In the genomic region with DNA sequence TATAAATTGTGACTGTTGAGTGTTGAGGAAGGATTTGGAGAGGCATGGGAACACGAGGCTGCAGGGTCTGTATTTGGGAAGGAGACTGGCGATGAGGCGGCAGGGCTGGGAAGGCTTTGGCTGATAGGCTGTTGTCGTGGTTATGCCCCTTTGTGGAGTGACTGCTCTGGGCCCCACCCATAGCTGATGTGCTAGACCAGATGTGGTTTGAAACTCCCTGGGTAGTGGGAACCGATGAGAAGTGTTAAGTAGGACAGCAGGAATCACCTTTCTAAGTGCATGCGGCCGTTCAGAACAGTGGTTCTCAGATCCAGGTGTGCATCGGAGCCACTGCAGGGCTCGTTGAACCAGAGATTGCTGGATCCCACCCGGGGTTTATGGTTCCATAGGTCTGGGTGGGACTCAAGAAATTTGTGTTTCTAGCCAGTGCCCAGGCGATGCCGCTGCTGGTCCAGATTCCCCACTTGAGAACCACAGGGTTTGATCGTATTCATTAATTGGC, we compare ENCODE assay signal across 2 cellular contexts.
TF ChIP-seq lines count a peak whose summit lies in the region.

No MANE protein-coding gene starts in this region.

TF ChIP-seq in HCT116, 20 proteins besides CTCF, POLR2A, EP300 and RAD21:
- TF ChIP-seq JUND (IDR thresholded peaks at IDR 0.05) (no peak), REST (IDR thresholded peaks at IDR 0.05; ENCODE audit: low read depth) (no peak), YY1 (IDR thresholded peaks at IDR 0.05; ENCODE audit: extremely low read depth, insufficient replicate concordance, low read depth, low read length) (no peak), SIN3A (IDR thresholded peaks at IDR 0.05; ENCODE audit: low read depth) (no peak), TCF7L2 (IDR thresholded peaks at IDR 0.05; ENCODE audit: borderline replicate concordance, extremely low read depth, insufficient read depth, insufficient read length) (no peak), SRF (IDR thresholded peaks at IDR 0.05; ENCODE audit: low read depth) (no peak), CEBPB (IDR thresholded peaks at IDR 0.05; ENCODE audit: low read depth) (no peak), POLR2AphosphoS5 (IDR thresholded peaks at IDR 0.05; ENCODE audit: low read depth, low read length) (no peak), EZH2phosphoT487 (IDR thresholded peaks at IDR 0.05; ENCODE audit: borderline replicate concordance) (no peak), EGR1 (IDR thresholded peaks at IDR 0.05; ENCODE audit: low read depth) (no peak), ATF3 (IDR thresholded peaks at IDR 0.05) (no peak), ZNF274 (IDR thresholded peaks at IDR 0.05; ENCODE audit: low read depth, low read length) (no peak), CBX3 (IDR thresholded peaks at IDR 0.05; ENCODE audit: low read depth) (no peak), EZH2 (IDR thresholded peaks at IDR 0.05) (no peak), ZFX (IDR thresholded peaks at IDR 0.05) (no peak), SP1 (IDR thresholded peaks at IDR 0.05; ENCODE audit: low read depth) (no peak), ELF1 (IDR thresholded peaks at IDR 0.05; ENCODE audit: borderline replicate concordance, low read depth) (no peak), FOSL1 (IDR thresholded peaks at IDR 0.05; ENCODE audit: low read depth) (no peak), ZBTB33 (IDR thresholded peaks at IDR 0.05; ENCODE audit: extremely low read depth, insufficient replicate concordance, low read length) (no peak)
- TF ChIP-seq, protein P1, sequence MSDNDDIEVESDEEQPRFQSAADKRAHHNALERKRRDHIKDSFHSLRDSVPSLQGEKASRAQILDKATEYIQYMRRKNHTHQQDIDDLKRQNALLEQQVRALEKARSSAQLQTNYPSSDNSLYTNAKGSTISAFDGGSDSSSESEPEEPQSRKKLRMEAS (IDR thresholded peaks at IDR 0.05), result no peak

TF ChIP-seq in K562, 482 proteins besides CTCF, POLR2A, EP300 and RAD21 (continues in another document):
- TF ChIP-seq ETV1 (tag; conservative IDR thresholded peaks at IDR 0.05; ENCODE audit: low read depth) (no peak), ARNT (IDR thresholded peaks at IDR 0.05) (no peak), E2F6 (IDR thresholded peaks at IDR 0.05; ENCODE audit: borderline replicate concordance in 1 of 2, extremely low read depth in 1 of 2, insufficient read depth in 1 of 2, insufficient read length in 1 of 2, low read depth in 1 of 2, low read length in 1 of 2, poor library complexity in 1 of 2, severe bottlenecking in 1 of 2) (peak in 1 of 2 experiments; percentile 47), NEUROD1 (IDR thresholded peaks at IDR 0.05; ENCODE audit: borderline replicate concordance, low read depth, low read length, partially characterized antibody) (no peak), RBM39 (optimal IDR thresholded peaks at IDR 0.05; ENCODE audit: low read depth, low read length) (no peak), HLTF (IDR thresholded peaks at IDR 0.05) (no peak), CTBP1 (IDR thresholded peaks at IDR 0.05; ENCODE audit: borderline replicate concordance) (peak; percentile 37; the same call in 1 of the 2 replicates), ZBTB5 (IDR thresholded peaks at IDR 0.05) (0 out of 2 replicates have a peak, but pooled peaks have one; percentile 37), RBM17 (IDR thresholded peaks at IDR 0.05; ENCODE audit: borderline replicate concordance, low read depth, low read length) (no peak), POU5F1 (IDR thresholded peaks at IDR 0.05; ENCODE audit: borderline replicate concordance, low read depth, low read length, partially characterized antibody) (no peak), ZNF324 (CRISPR knock-in tag; IDR thresholded peaks at IDR 0.05) (no peak), BRD4 (IDR thresholded peaks at IDR 0.05) (no peak), FOXK2 (conservative IDR thresholded peaks at IDR 0.05 in 1 of 2, IDR thresholded peaks at IDR 0.05 in 1 of 2; ENCODE audit: low read depth in 2 of 2) (0 out of 4 replicates have a peak, but pooled peaks of 1 of the 2 experiments have one; percentile 51), L3MBTL2 (IDR thresholded peaks at IDR 0.05) (0 out of 2 replicates have a peak, but pooled peaks have one; percentile 19)
- TF ChIP-seq, protein P2, sequence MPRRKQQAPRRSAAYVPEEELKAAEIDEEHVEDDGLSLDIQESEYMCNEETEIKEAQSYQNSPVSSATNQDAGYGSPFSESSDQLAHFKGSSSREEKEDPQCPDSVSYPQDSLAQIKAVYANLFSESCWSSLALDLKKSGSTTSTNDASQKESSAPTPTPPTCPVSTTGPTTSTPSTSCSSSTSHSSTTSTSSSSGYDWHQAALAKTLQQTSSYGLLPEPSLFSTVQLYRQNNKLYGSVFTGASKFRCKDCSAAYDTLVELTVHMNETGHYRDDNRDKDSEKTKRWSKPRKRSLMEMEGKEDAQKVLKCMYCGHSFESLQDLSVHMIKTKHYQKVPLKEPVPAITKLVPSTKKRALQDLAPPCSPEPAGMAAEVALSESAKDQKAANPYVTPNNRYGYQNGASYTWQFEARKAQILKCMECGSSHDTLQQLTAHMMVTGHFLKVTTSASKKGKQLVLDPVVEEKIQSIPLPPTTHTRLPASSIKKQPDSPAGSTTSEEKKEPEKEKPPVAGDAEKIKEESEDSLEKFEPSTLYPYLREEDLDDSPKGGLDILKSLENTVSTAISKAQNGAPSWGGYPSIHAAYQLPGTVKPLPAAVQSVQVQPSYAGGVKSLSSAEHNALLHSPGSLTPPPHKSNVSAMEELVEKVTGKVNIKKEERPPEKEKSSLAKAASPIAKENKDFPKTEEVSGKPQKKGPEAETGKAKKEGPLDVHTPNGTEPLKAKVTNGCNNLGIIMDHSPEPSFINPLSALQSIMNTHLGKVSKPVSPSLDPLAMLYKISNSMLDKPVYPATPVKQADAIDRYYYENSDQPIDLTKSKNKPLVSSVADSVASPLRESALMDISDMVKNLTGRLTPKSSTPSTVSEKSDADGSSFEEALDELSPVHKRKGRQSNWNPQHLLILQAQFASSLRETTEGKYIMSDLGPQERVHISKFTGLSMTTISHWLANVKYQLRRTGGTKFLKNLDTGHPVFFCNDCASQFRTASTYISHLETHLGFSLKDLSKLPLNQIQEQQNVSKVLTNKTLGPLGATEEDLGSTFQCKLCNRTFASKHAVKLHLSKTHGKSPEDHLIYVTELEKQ (CRISPR knock-in tag; IDR thresholded peaks at IDR 0.05), result no peak
- TF ChIP-seq, protein P1 (CRISPR knock-in tag; IDR thresholded peaks at IDR 0.05), result peak; percentile 40; the same call in 1 of the 2 replicates
- TF ChIP-seq, protein P3, sequence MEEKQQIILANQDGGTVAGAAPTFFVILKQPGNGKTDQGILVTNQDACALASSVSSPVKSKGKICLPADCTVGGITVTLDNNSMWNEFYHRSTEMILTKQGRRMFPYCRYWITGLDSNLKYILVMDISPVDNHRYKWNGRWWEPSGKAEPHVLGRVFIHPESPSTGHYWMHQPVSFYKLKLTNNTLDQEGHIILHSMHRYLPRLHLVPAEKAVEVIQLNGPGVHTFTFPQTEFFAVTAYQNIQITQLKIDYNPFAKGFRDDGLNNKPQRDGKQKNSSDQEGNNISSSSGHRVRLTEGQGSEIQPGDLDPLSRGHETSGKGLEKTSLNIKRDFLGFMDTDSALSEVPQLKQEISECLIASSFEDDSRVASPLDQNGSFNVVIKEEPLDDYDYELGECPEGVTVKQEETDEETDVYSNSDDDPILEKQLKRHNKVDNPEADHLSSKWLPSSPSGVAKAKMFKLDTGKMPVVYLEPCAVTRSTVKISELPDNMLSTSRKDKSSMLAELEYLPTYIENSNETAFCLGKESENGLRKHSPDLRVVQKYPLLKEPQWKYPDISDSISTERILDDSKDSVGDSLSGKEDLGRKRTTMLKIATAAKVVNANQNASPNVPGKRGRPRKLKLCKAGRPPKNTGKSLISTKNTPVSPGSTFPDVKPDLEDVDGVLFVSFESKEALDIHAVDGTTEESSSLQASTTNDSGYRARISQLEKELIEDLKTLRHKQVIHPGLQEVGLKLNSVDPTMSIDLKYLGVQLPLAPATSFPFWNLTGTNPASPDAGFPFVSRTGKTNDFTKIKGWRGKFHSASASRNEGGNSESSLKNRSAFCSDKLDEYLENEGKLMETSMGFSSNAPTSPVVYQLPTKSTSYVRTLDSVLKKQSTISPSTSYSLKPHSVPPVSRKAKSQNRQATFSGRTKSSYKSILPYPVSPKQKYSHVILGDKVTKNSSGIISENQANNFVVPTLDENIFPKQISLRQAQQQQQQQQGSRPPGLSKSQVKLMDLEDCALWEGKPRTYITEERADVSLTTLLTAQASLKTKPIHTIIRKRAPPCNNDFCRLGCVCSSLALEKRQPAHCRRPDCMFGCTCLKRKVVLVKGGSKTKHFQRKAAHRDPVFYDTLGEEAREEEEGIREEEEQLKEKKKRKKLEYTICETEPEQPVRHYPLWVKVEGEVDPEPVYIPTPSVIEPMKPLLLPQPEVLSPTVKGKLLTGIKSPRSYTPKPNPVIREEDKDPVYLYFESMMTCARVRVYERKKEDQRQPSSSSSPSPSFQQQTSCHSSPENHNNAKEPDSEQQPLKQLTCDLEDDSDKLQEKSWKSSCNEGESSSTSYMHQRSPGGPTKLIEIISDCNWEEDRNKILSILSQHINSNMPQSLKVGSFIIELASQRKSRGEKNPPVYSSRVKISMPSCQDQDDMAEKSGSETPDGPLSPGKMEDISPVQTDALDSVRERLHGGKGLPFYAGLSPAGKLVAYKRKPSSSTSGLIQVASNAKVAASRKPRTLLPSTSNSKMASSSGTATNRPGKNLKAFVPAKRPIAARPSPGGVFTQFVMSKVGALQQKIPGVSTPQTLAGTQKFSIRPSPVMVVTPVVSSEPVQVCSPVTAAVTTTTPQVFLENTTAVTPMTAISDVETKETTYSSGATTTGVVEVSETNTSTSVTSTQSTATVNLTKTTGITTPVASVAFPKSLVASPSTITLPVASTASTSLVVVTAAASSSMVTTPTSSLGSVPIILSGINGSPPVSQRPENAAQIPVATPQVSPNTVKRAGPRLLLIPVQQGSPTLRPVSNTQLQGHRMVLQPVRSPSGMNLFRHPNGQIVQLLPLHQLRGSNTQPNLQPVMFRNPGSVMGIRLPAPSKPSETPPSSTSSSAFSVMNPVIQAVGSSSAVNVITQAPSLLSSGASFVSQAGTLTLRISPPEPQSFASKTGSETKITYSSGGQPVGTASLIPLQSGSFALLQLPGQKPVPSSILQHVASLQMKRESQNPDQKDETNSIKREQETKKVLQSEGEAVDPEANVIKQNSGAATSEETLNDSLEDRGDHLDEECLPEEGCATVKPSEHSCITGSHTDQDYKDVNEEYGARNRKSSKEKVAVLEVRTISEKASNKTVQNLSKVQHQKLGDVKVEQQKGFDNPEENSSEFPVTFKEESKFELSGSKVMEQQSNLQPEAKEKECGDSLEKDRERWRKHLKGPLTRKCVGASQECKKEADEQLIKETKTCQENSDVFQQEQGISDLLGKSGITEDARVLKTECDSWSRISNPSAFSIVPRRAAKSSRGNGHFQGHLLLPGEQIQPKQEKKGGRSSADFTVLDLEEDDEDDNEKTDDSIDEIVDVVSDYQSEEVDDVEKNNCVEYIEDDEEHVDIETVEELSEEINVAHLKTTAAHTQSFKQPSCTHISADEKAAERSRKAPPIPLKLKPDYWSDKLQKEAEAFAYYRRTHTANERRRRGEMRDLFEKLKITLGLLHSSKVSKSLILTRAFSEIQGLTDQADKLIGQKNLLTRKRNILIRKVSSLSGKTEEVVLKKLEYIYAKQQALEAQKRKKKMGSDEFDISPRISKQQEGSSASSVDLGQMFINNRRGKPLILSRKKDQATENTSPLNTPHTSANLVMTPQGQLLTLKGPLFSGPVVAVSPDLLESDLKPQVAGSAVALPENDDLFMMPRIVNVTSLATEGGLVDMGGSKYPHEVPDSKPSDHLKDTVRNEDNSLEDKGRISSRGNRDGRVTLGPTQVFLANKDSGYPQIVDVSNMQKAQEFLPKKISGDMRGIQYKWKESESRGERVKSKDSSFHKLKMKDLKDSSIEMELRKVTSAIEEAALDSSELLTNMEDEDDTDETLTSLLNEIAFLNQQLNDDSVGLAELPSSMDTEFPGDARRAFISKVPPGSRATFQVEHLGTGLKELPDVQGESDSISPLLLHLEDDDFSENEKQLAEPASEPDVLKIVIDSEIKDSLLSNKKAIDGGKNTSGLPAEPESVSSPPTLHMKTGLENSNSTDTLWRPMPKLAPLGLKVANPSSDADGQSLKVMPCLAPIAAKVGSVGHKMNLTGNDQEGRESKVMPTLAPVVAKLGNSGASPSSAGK (IDR thresholded peaks at IDR 0.05), result no peak
- TF ChIP-seq, protein P4, sequence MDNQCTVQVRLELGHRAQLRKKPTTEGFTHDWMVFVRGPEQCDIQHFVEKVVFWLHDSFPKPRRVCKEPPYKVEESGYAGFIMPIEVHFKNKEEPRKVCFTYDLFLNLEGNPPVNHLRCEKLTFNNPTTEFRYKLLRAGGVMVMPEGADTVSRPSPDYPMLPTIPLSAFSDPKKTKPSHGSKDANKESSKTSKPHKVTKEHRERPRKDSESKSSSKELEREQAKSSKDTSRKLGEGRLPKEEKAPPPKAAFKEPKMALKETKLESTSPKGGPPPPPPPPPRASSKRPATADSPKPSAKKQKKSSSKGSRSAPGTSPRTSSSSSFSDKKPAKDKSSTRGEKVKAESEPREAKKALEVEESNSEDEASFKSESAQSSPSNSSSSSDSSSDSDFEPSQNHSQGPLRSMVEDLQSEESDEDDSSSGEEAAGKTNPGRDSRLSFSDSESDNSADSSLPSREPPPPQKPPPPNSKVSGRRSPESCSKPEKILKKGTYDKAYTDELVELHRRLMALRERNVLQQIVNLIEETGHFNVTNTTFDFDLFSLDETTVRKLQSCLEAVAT (IDR thresholded peaks at IDR 0.05), result 0 out of 4 replicates have a peak, but pooled peaks of 1 of the 2 experiments have one; percentile 18
